Comparison of ENCODE assay signal across 9 cellular contexts in the genomic region with DNA sequence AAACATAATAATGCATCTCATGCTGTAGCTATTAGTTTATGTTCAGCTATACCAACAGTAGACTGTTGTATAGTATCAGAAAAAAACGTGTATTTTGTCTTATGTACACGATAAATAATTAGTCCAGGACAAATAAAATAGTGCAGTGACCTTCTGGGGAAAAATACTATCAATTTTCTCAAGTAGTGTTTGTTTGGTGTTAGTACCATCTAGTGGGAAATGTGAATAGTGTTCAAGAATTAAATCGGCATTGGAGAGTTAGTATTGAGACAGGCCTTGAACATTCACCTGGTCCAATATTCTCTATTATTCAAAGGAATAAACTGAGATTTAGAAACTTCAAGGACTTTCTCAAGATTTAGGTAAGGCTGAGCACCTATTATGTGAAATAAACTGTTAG. TPM values are rescaled to one million over a fixed set of nuclear protein-coding genes. Genes with fewer than 3 reads are reported as not detected.
A peak's percentile ranks its signal among the peaks of the same experiment; 100 is the strongest.
DNase-seq lines count a peak whose midpoint lies in the region; ATAC-seq and TF ChIP-seq lines count a peak whose summit lies in the region.
"Had no signal": no experiment of that assay in that cellular context is flagged by ENCODE, and none has a peak within 500 bp of the region (broad histone marks: within the 10 kb centered on the region; RNA-seq: fewer than 3 reads in every experiment).

No MANE protein-coding gene starts in this region.

- intact Hi-C loops in A673 (cut with micrococcal nuclease; ENCODE audit: unreplicated experiment), result no loop called here
- intact Hi-C loops in activated CD4-positive, alpha-beta T cell treated with anti-CD3 and anti-CD28 coated beads for 36 hours (cut with DNase I, micrococcal nuclease), result no loop called here

- no peaks in the 10 kb centered on the region for H3K9me3 Mint-ChIP-seq in activated CD4-positive, alpha-beta T cell treated with anti-CD3 and anti-CD28 coated beads for 36 hours (ENCODE audit: low read depth)

- ATAC-seq in activated CD4-positive, alpha-beta T cell treated with anti-CD3 and anti-CD28 coated beads for 36 hours, result no peak
- no peak for ATAC-seq in HG02840 (IDR thresholded peaks at IDR 0.05; ENCODE audit: low FRiP score, unreplicated experiment)
- ATAC-seq: mucosa of descending colon had no signal

- no peak overlapping the region for H3K27ac Mint-ChIP-seq in activated CD4-positive, alpha-beta T cell treated with anti-CD3 and anti-CD28 coated beads for 36 hours

- BruUV-seq in A673 (replicated peaks; lab: Mats Ljungman, UMichigan), result no TSS peak

- H3K27ac ChIP-seq in A673 (ENCODE audit: low read depth, low read length, poor library complexity, severe bottlenecking), result no peak overlapping the region

- H3K4me3 Mint-ChIP-seq in activated CD4-positive, alpha-beta T cell treated with anti-CD3 and anti-CD28 coated beads for 36 hours, result no peak overlapping the region

- H3K36me3 ChIP-seq in A673 (ENCODE audit: insufficient read depth, low read length, poor library complexity, severe bottlenecking), result no peaks in the 10 kb centered on the region

- CTCF ChIA-PET in A673 (lab: Charles Lee), result no interaction called here
- CTCF ChIA-PET in activated CD4-positive, alpha-beta T cell treated with anti-CD3 and anti-CD28 coated beads for 36 hours (lab: Charles Lee), result interaction anchor here (1.5 kb wide), 1 partner anchor 101 kb away, joined by 4 read pairs; no protein-coding TSS in a partner anchor

- TF ChIP-seq CTCF in A673 (conservative IDR thresholded peaks at IDR 0.05; ENCODE audit: low read depth, low read length), result peak; percentile 41; the same call in 1 of the 2 replicates
- TF ChIP-seq CTCF in HFF-Myc (IDR thresholded peaks at IDR 0.05; ENCODE audit: low read depth, low read length, missing control alignments), result peak; percentile 8

- H3K9me3 ChIP-seq in A673 (ENCODE audit: low read depth, low read length, poor library complexity, severe bottlenecking), result no peaks in the 10 kb centered on the region
- H3K9me3 ChIP-seq: mucosa of descending colon had no signal

- H3K4me1 ChIP-seq in A673 (ENCODE audit: insufficient read depth, low read length, poor library complexity, severe bottlenecking), result no peaks in the 10 kb centered on the region

- H3K4me1 Mint-ChIP-seq in activated CD4-positive, alpha-beta T cell treated with anti-CD3 and anti-CD28 coated beads for 36 hours, result peaks cover 6% of the 10 kb centered on the region

- H3K27me3 Mint-ChIP-seq in activated CD4-positive, alpha-beta T cell treated with anti-CD3 and anti-CD28 coated beads for 36 hours, result peaks cover 5% of the 10 kb centered on the region

- POLR2A ChIA-PET in A673 (lab: Charles Lee; ENCODE audit: low non-redundant PET), result no interaction called here
- POLR2A ChIA-PET in activated CD4-positive, alpha-beta T cell treated with anti-CD3 and anti-CD28 coated beads for 36 hours (lab: Charles Lee), result no interaction called here

- DNase-seq in A673 (ENCODE audit: low spot score) (peak; percentile 19), HFF-Myc (ENCODE audit: extremely low read depth, low read depth) (no peak), astrocyte of the hippocampus (ENCODE audit: low read depth, low spot score) (peak; percentile 44), kidney tubule cell (ENCODE audit: low spot score) (peak; percentile 42), ureter (ENCODE audit: low spot score) (no peak), nucleus accumbens (lab: John Stamatoyannopoulos, UW) (no peak)
- no peak for DNase-seq in activated CD4-positive, alpha-beta T cell treated with anti-CD3 and anti-CD28 coated beads for 36 hours
- DNase-seq: mucosa of descending colon had no signal

- H3K36me3 Mint-ChIP-seq in activated CD4-positive, alpha-beta T cell treated with anti-CD3 and anti-CD28 coated beads for 36 hours (ENCODE audit: low read depth), result no peaks in the 10 kb centered on the region

- H3K4me3 ChIP-seq in A673 (ENCODE audit: low read depth, low read length, poor library complexity, severe bottlenecking) (no peak overlapping the region), HFF-Myc (replicated peaks; ENCODE audit: low read depth, low read length) (no peak overlapping the region)
- H3K4me3 ChIP-seq: mucosa of descending colon had no signal

- no peaks in the 10 kb centered on the region for H3K27me3 ChIP-seq in A673 (replicated peaks; ENCODE audit: insufficient read depth, low read depth, low read length, poor library complexity)

RNA-seq across cellular contexts. Expression of a gene that starts 21.7 kb away (rescaled TPM):
- total RNA-seq in A673 (2021) (not detected in 2 replicates), ureter (not detected)
- not detected for total RNA-seq in activated CD4-positive, alpha-beta T cell treated with anti-CD3 and anti-CD28 coated beads for 36 hours
- total RNA-seq: mucosa of descending colon had no signal

RNA-seq across cellular contexts. Expression of a gene that starts 26.9 kb away (rescaled TPM):
- total RNA-seq in A673 (2021) (not detected in 2 replicates), ureter (not detected)
- not detected for total RNA-seq in activated CD4-positive, alpha-beta T cell treated with anti-CD3 and anti-CD28 coated beads for 36 hours
- total RNA-seq: mucosa of descending colon had no signal

RNA-seq across cellular contexts. Expression of a gene that starts 42.5 kb away (rescaled TPM):
- not detected in 2 replicates for total RNA-seq in A673 (2021)
- total RNA-seq in ureter, result not detected
- not detected for total RNA-seq in activated CD4-positive, alpha-beta T cell treated with anti-CD3 and anti-CD28 coated beads for 36 hours
- total RNA-seq: mucosa of descending colon had no signal

RNA-seq across cellular contexts. Expression of a gene that starts 59.0 kb away (rescaled TPM):
- total RNA-seq in A673 (2021), result not detected in 2 replicates
- total RNA-seq in ureter, result not detected
- total RNA-seq in activated CD4-positive, alpha-beta T cell treated with anti-CD3 and anti-CD28 coated beads for 36 hours, result not detected
- total RNA-seq: mucosa of descending colon had no signal

Comparison
In these comparisons a context has a peak if more than half of its experiments do, and no peak if none do; other contexts are left out.
1. DNase-seq: peak in A673 (single experiment), astrocyte of the hippocampus (single experiment) and kidney tubule cell (single experiment); none in HFF-Myc (single experiment), ureter (single experiment), activated CD4-positive, alpha-beta T cell treated with anti-CD3 and anti-CD28 coated beads for 36 hours (single experiment) and nucleus accumbens (0 of 56).